Comparison of ENCODE assay signal across 8 cellular contexts in the genomic region with DNA sequence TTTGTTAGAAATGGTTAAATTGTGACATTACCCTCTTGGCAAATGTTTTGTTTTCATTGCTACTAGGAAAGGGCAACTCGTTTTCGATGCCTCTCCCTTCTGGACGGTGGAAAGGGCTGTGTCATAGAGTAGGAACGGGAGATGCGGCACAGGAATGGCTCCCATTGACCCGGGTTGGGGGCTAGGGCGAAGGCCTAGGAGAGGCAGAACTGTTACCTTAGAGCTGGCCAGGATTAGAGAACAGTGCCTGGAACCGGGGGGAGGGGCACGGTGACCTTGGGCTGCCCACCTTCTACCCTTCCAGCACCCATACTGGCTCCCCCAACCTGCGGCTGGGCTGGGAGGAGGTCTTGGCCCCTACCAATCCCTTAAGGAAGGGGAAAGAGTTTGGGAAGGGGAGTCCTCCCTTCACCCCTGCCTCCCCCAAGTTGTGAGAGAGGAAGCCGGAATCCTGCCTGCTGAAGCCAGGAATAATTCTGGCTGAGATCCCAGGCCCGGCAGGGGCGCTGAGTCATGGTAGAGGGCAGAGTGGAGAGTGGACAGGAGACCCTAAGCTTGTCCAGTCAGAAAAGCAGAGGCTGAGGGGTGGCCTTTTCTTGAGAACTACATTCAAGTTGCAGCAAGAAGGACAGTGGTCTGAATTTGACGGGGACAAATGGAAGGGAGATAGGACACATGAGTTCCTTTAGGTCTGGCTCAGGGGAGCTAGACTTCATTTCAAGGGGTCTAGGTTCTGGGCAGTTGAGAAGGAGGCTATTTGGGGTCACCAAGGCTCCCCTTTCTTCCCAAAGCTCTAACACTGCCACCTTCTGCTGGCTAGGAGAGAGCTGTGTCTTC. TPM values are rescaled to one million over a fixed set of nuclear protein-coding genes. Genes with fewer than 3 reads are reported as not detected.
DNase-seq lines count a peak whose midpoint lies in the region; TF ChIP-seq lines count a peak whose summit lies in the region.

No MANE protein-coding gene starts in this region.

- TSS peak; percentile 21 for BruUV-seq in PC-9 (replicated peaks; lab: Mats Ljungman, UMichigan)

- TF ChIP-seq CTCF in PC-9 (conservative IDR thresholded peaks at IDR 0.05) = peak; percentile 45; the same call in 1 of the 2 replicates

- peak overlapping the region; percentile 98 for H3K4me2 ChIP-seq in GM23248 (ENCODE audit: unreplicated experiment)
- peak overlapping the region; percentile 99 for H3K4me2 ChIP-seq in PC-9

- intact Hi-C loops in PC-9 (cut with micrococcal nuclease; ENCODE audit: unreplicated experiment) = loop anchor here (1.0 to 10.0 kb wide), 3 partner anchors 8 to 382 kb away; partner anchors contain the start of genes LMNA and MEF2D

- in situ Hi-C loops in GM23248 (cut with MboI) = no loop called here

- WGBS in GM23248 (ENCODE audit: low coverage in 1 of 2, low lambda C conversion rate in 2 of 2, missing lambda C conversion rate in 2 of 2), 2 experiments = 0 to 2% methylated on average over 14 of the region's 14 CpGs
- WGBS in mesodermal cell (ENCODE audit: insufficient coverage in 2 of 2), 2 experiments = 57 to 62% methylated on average over 9 to 10 of the region's 14 CpGs

- peaks cover 9% of the 10 kb centered on the region; the same call in 1 of the 2 replicates for H4K20me1 ChIP-seq in GM23248 (ENCODE audit: insufficient read depth)
- H4K20me1 ChIP-seq in PC-9 (ENCODE audit: insufficient read depth) = peaks cover 22% of the 10 kb centered on the region

- POLR2A ChIA-PET in PC-9 (lab: Charles Lee; ENCODE audit: unreplicated experiment) = interaction anchor here (0.7 to 1.5 kb wide), 3 partner anchors 16 to 208 kb away, joined by 3 to 18 read pairs (median 5); no protein-coding TSS in a partner anchor

- H3K4me1 ChIP-seq in GM23248 (ENCODE audit: insufficient read depth) = peaks cover 77% of the 10 kb centered on the region
- H3K4me1 ChIP-seq in PC-9 (replicated peaks; ENCODE audit: insufficient read depth) = peaks cover 98% of the 10 kb centered on the region
- peaks cover 57% of the 10 kb centered on the region for H3K4me1 ChIP-seq in effector memory CD4-positive, alpha-beta T cell (ENCODE audit: control insufficient read depth, insufficient read depth, low read length, poor library complexity, severe bottlenecking)
- peaks cover 91% of the 10 kb centered on the region for H3K4me1 ChIP-seq in mesodermal cell (ENCODE audit: control insufficient read depth, insufficient read depth, low read length, poor library complexity, severe bottlenecking)

- H3F3A ChIP-seq in GM23248 (ENCODE audit: insufficient read depth) (peaks cover 77% of the 10 kb centered on the region), PC-9 (ENCODE audit: insufficient read depth, low read depth) (peaks cover 93% of the 10 kb centered on the region)

- H3K27ac ChIP-seq in GM23248 (peak overlapping the region; percentile 100), PC-9 (peak overlapping the region; percentile 98), mesodermal cell (ENCODE audit: low read depth, low read length, severe bottlenecking) (peak overlapping the region; percentile 98)
- peak overlapping the region; percentile 67 for H3K27ac ChIP-seq in effector memory CD4-positive, alpha-beta T cell (ENCODE audit: insufficient read depth, low read length, poor library complexity, severe bottlenecking)

- H3K9ac ChIP-seq in GM23248 = peak overlapping the region; percentile 100

- CTCF ChIA-PET in PC-9 (lab: Charles Lee) = interaction anchor here (0.6 to 1.5 kb wide), 6 partner anchors 16 to 144 kb away, joined by 3 to 10 read pairs (median 4); partner anchors contain the start of gene ARHGEF2

- H3K9me3 ChIP-seq in GM23248 (ENCODE audit: low read depth) (no peaks in the 10 kb centered on the region), PC-9 (ENCODE audit: insufficient read depth, low read depth) (no peaks in the 10 kb centered on the region), mesodermal cell (ENCODE audit: control insufficient read depth, low read length) (no peaks in the 10 kb centered on the region)
- H3K9me3 ChIP-seq in effector memory CD4-positive, alpha-beta T cell (ENCODE audit: control insufficient read depth, low read length) = no peaks in the 10 kb centered on the region

- H3K9me2 ChIP-seq in GM23248 (ENCODE audit: insufficient read depth) = no peaks in the 10 kb centered on the region
- H3K9me2 ChIP-seq in PC-9 (ENCODE audit: insufficient read depth) = no peaks in the 10 kb centered on the region

- H2AFZ ChIP-seq in GM23248 (no peak overlapping the region), PC-9 (no peak overlapping the region)

- H3K4me3 ChIP-seq in GM23248 (peak overlapping the region; percentile 100), PC-9 (peak overlapping the region; percentile 56), mesodermal cell (ENCODE audit: extremely low read depth, insufficient read depth, low read length, poor library complexity, severe bottlenecking) (peak overlapping the region; percentile 2)
- H3K4me3 ChIP-seq in effector memory CD4-positive, alpha-beta T cell (ENCODE audit: insufficient read depth, low read depth, low read length, poor library complexity, severe bottlenecking) = no peak overlapping the region

- no peaks in the 10 kb centered on the region for H3K27me3 ChIP-seq in GM23248 (replicated peaks; ENCODE audit: insufficient read depth)
- H3K27me3 ChIP-seq in PC-9 (ENCODE audit: insufficient read depth, low read depth) = no peaks in the 10 kb centered on the region
- H3K27me3 ChIP-seq in effector memory CD4-positive, alpha-beta T cell (replicated peaks; ENCODE audit: control insufficient read depth, insufficient read depth, low read length, poor library complexity, severe bottlenecking) = no peaks in the 10 kb centered on the region

- H3K79me2 ChIP-seq in GM23248 (ENCODE audit: insufficient read depth) = peaks cover 90% of the 10 kb centered on the region
- peaks cover 80% of the 10 kb centered on the region for H3K79me2 ChIP-seq in PC-9 (ENCODE audit: low read depth)

- H3K36me3 ChIP-seq in GM23248 (ENCODE audit: low read depth) (peaks cover 6% of the 10 kb centered on the region; the same call in 1 of the 2 replicates), PC-9 (ENCODE audit: low read depth) (peaks cover 16% of the 10 kb centered on the region; the same call in 1 of the 2 replicates), mesodermal cell (ENCODE audit: control insufficient read depth, insufficient read depth, low read length) (peaks cover 42% of the 10 kb centered on the region)
- H3K36me3 ChIP-seq in effector memory CD4-positive, alpha-beta T cell (ENCODE audit: control insufficient read depth, insufficient read depth, low read length) = no peaks in the 10 kb centered on the region

- peak; percentile 89 for DNase-seq in GM23248
- peak; percentile 84 to 85 for DNase-seq in PC-9
- peak in 1 of 3 donors; percentile 12 for DNase-seq in effector memory CD4-positive, alpha-beta T cell
- peak; percentile 87 for DNase-seq in ureter (ENCODE audit: low spot score)
- no peak for DNase-seq in cortex of kidney (lab: John Stamatoyannopoulos, UW)
- no peak for DNase-seq in GF-D8 (lab: John Stamatoyannopoulos, UW)
- DNase-seq in NCI-H187 treated with DMSO at 0.1 percent for 48 hours (lab: John Stamatoyannopoulos, UW) = no peak

RNA-seq across cellular contexts. Expression of gene LMNA, which starts 8.2 kb away (rescaled TPM):
- total RNA-seq in GM23248 (2014; rRNA removed; shearing (Covaris generic)) = 1,219 and 1,322 TPM in 2 replicates
- polyA plus RNA-seq in GM23248 (2016; fragmentation: Nextera tagmentation; extraction: Ambion mirVana) = 1,230 and 1,270 TPM in 2 replicates
- total RNA-seq in PC-9 (2021) = 569 and 580 TPM in 2 replicates
- polyA plus RNA-seq in mesodermal cell (2013, experiment 1 of 2) = 193 TPM
- 171 TPM for polyA plus RNA-seq in mesodermal cell (2013, experiment 2 of 2)
- 444 TPM for total RNA-seq in ureter

RNA-seq across cellular contexts. Expression of gene SEMA4A, which starts 30.6 kb away (rescaled TPM):
- 1.1 TPM in 1 of 2 replicates, not detected in the other for total RNA-seq in GM23248 (2014; rRNA removed; shearing (Covaris generic))
- polyA plus RNA-seq in GM23248 (2016; fragmentation: Nextera tagmentation; extraction: Ambion mirVana) = 0.35 and 0.51 TPM in 2 replicates
- total RNA-seq in PC-9 (2021) (16.2 and 19.1 TPM in 2 replicates), ureter (49.3 TPM)
- polyA plus RNA-seq in mesodermal cell (2013, experiment 1 of 2) = 1.6 TPM
- polyA plus RNA-seq in mesodermal cell (2013, experiment 2 of 2) = 1.4 TPM

RNA-seq across cellular contexts. Expression of gene MEX3A, which starts 40.5 kb away (rescaled TPM):
- 0.13 and 0.22 TPM in 2 replicates for total RNA-seq in GM23248 (2014; rRNA removed; shearing (Covaris generic))
- 0.05 TPM in 2 replicates for polyA plus RNA-seq in GM23248 (2016; fragmentation: Nextera tagmentation; extraction: Ambion mirVana)
- total RNA-seq in PC-9 (2021) (6.6 and 7.2 TPM in 2 replicates), ureter (1.2 TPM)
- 61.7 TPM for polyA plus RNA-seq in mesodermal cell (2013, experiment 1 of 2)
- 47.5 TPM for polyA plus RNA-seq in mesodermal cell (2013, experiment 2 of 2)

Comparison
In these comparisons a context has a peak if more than half of its experiments do, and no peak if none do; other contexts are left out.
1. DNase-seq: peak in GM23248 (single experiment), PC-9 (2 of 2) and ureter (single experiment); none in cortex of kidney (single experiment), GF-D8 (single experiment) and NCI-H187 treated with DMSO at 0.1 percent for 48 hours (single experiment).
2. Peak in every context shown above with its lines, with median percentiles within 50 percentile points of each other: H3K27ac ChIP-seq.